In the genomic region with DNA sequence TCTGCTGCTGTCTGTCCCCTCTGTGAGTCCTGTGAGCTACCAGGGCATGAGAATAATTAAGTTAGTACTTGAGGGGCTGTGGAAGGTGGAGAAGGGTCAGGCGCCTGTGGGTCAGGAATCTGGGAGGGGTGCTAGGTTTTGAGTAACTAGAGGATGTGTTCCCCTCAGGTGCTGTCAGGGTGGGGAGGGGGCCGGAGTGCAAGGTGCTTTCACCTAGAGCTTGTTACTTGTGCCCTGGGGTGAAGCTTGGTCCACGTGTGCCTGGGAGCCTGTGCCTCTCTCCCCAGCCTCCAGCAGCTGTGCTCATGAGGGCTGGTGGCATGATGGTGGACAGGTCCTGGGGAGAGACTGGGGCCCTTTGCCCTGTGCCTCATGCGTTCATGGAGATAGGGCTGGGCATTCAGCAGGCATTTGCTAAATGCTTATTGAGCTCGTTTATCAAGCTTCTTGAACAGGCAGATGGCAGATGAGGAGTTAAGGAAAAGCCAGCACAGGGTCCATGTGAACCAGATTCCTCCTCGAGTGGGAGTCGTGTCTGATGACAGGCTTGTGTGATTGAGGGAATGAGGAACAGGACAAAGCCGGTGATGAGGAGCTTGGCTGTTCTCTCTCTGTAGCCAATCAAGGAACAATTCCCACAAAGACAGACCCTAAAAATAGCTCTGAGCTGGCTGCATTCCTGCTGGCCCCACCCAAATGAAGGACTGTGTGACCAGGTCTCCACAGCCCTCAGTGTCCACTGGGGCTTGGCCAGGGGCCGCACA, we compare ENCODE assay signal across 1 cellular context.
TF ChIP-seq lines count a peak whose summit lies in the region.

No MANE protein-coding gene starts in this region.

TF ChIP-seq in HCT116, 20 proteins besides CTCF, POLR2A, EP300 and RAD21 (continued from another document):
- TF ChIP-seq, protein P1, sequence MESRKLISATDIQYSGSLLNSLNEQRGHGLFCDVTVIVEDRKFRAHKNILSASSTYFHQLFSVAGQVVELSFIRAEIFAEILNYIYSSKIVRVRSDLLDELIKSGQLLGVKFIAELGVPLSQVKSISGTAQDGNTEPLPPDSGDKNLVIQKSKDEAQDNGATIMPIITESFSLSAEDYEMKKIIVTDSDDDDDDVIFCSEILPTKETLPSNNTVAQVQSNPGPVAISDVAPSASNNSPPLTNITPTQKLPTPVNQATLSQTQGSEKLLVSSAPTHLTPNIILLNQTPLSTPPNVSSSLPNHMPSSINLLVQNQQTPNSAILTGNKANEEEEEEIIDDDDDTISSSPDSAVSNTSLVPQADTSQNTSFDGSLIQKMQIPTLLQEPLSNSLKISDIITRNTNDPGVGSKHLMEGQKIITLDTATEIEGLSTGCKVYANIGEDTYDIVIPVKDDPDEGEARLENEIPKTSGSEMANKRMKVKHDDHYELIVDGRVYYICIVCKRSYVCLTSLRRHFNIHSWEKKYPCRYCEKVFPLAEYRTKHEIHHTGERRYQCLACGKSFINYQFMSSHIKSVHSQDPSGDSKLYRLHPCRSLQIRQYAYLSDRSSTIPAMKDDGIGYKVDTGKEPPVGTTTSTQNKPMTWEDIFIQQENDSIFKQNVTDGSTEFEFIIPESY (IDR thresholded peaks at IDR 0.05; ENCODE audit: extremely low read depth, insufficient replicate concordance, low read length), result no peak
- no peak for TF ChIP-seq ELF1 (IDR thresholded peaks at IDR 0.05; ENCODE audit: borderline replicate concordance, low read depth)
